In the genomic region with DNA sequence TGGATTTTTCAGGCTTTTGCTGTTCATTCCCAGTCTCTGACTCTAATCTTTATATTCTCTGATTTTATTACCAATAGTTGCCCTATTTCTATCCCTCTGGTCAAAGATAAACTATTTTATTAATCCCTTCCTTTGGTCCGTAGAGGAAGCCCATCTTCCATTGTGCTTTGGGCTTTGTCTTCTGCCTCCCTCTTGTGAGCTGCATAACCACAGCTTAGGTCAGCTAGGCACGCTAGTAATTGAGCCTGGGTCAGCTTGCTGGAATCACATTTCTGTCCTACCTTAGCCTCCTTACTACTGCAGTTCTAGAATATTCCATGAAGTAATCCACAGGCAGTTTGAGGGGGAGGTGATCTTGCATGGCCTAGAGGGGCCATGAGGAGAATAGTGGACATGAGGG, we compare ENCODE assay signal across 18 cellular contexts. TPM values are rescaled to one million over a fixed set of nuclear protein-coding genes. Genes with fewer than 3 reads are reported as not detected.
DNase-seq lines count a peak whose midpoint lies in the region; ATAC-seq, FAIRE-seq and TF ChIP-seq lines count a peak whose summit lies in the region.
"Had no signal": no experiment of that assay in that cellular context is flagged by ENCODE, and none has a peak within 500 bp of the region (broad histone marks: within the 10 kb centered on the region; RNA-seq: fewer than 3 reads in every experiment).

No MANE protein-coding gene starts in this region.

- H2AFZ ChIP-seq in IMR-90 (replicated peaks; ENCODE audit: low read length, poor library complexity), result no peak overlapping the region
- H2AFZ ChIP-seq in hepatocyte, result no peak overlapping the region
- no peak overlapping the region for H2AFZ ChIP-seq in parathyroid adenoma

- TF ChIP-seq EP300 in A549 (IDR thresholded peaks at IDR 0.05), result no peak

- H3K56ac ChIP-seq in IMR-90 (ENCODE audit: extremely low read depth, insufficient read depth, low read length), result no peak overlapping the region

- H3K4me2 ChIP-seq in A549, result no peak overlapping the region
- H3K4me2 ChIP-seq in IMR-90 (ENCODE audit: low read depth, low read length), result no peak overlapping the region
- no peak overlapping the region for H3K4me2 ChIP-seq in hepatocyte
- no peak overlapping the region for H3K4me2 ChIP-seq in parathyroid adenoma (ENCODE audit: low read length)

- H3K27ac ChIP-seq in A549 (peak overlapping the region; percentile 32 to 33; a peak in 1 of 6 replicates), IMR-90 (ENCODE audit: insufficient read depth, low read length) (no peak overlapping the region), hepatocyte (peak overlapping the region; percentile 10), parathyroid adenoma (peak overlapping the region; percentile 82)
- H3K27ac ChIP-seq: HL-60 had no signal

- no peak overlapping the region for H4K8ac ChIP-seq in IMR-90 (ENCODE audit: low read depth in 2 of 2, low read length in 2 of 2)

- H3K14ac ChIP-seq in IMR-90 (replicated peaks; ENCODE audit: low read depth, low read length), result no peak overlapping the region

- H3K79me2 ChIP-seq in hepatocyte (no peaks in the 10 kb centered on the region), parathyroid adenoma (no peaks in the 10 kb centered on the region)

- FAIRE-seq in A549 (lab: Jason Lieb, UNC), result no peak
- FAIRE-seq: GM12878, GM18507 had no signal

- peak overlapping the region; percentile 49; the same call in 1 of the 2 replicates for H3K4ac ChIP-seq in IMR-90 (ENCODE audit: low read depth, low read length)

- POLR2A ChIA-PET in A549 (lab: Yijun Ruan, JAX) (no interaction called here), IMR-90 (lab: Charles Lee; ENCODE audit: unreplicated experiment) (no interaction called here)

- H3K36me3 ChIP-seq in IMR-90 (ENCODE audit: control insufficient read depth, insufficient read depth, low read length), result no peaks in the 10 kb centered on the region; the same call in 1 of the 2 replicates
- no peaks in the 10 kb centered on the region for H3K36me3 ChIP-seq in hepatocyte (replicated peaks; ENCODE audit: insufficient read depth, low read depth)
- H3K36me3 ChIP-seq in parathyroid adenoma (ENCODE audit: control insufficient read depth, insufficient read depth, low read length), result no peaks in the 10 kb centered on the region

- H3K23ac ChIP-seq in IMR-90 (ENCODE audit: low read depth, low read length), result no peak overlapping the region

- H3K18ac ChIP-seq in IMR-90 (ENCODE audit: low read depth, low read length), result no peak overlapping the region

- no peak for TF ChIP-seq CTCF in A549 (IDR thresholded peaks at IDR 0.05)
- TF ChIP-seq CTCF in IMR-90 (conservative IDR thresholded peaks at IDR 0.05; ENCODE audit: low read depth, low read length), result no peak
- TF ChIP-seq CTCF in hepatocyte (IDR thresholded peaks at IDR 0.05; ENCODE audit: poor library complexity), result no peak
- no peak for TF ChIP-seq CTCF in parathyroid adenoma (IDR thresholded peaks at IDR 0.05)

- H3K27me3 ChIP-seq in IMR-90 (ENCODE audit: control insufficient read depth, insufficient read depth, low read length) (no peaks in the 10 kb centered on the region), hepatocyte (no peaks in the 10 kb centered on the region), parathyroid adenoma (ENCODE audit: control insufficient read depth, insufficient read depth, low read length) (no peaks in the 10 kb centered on the region)

- no peak overlapping the region for H4K5ac ChIP-seq in IMR-90 (ENCODE audit: low read depth, low read length)

- ATAC-seq in A549, result no peak
- no peak for ATAC-seq in IMR-90 (ENCODE audit: low read depth)
- ATAC-seq in HG03135 (IDR thresholded peaks at IDR 0.05; ENCODE audit: unreplicated experiment), result no peak
- ATAC-seq: GM12878 had no signal

- DNase-seq in A549 (ENCODE audit: low read depth in 1 of 2, low spot score in 1 of 2) (no peak), IMR-90 (no peak), hepatocyte (ENCODE audit: low spot score) (no peak), epidermal melanocyte (ENCODE audit: insufficient read length, low spot score) (no peak)
- no peak for DNase-seq in activated naive CD4-positive, alpha-beta T cell (lab: John Stamatoyannopoulos, UW)
- DNase-seq: 8988T; ACHN; C1 segment of cervical spinal cord; CD4-positive, alpha-beta T cell; DMS79; GOT3; KG1 had no signal

- dilution Hi-C loops in IMR-90 (cut with HindIII; ENCODE audit: low sequenced_read_pairs, unreplicated experiment), result no loop called here

- H4K91ac ChIP-seq in IMR-90 (ENCODE audit: insufficient read depth, low read depth, low read length), result no peak overlapping the region

- in situ Hi-C loops in IMR-90 (cut with MboI; ENCODE audit: low sequenced_read_pairs), result loop anchor here (10.0 to 25.0 kb wide), 3 partner anchors 139 to 1077 kb away; a partner anchor contains a TSS

- intact Hi-C loops in IMR-90 (cut with micrococcal nuclease), result no loop called here

- H3K9me3 ChIP-seq in A549 (no peaks in the 10 kb centered on the region), IMR-90 (ENCODE audit: control insufficient read depth, insufficient read depth, low read length) (no peaks in the 10 kb centered on the region), hepatocyte (ENCODE audit: low read depth) (no peaks in the 10 kb centered on the region), parathyroid adenoma (ENCODE audit: control insufficient read depth, low read length) (no peaks in the 10 kb centered on the region)
- H3K9me3 ChIP-seq: HAP-1 had no signal

- H3K9me1 ChIP-seq in IMR-90 (ENCODE audit: insufficient read depth, low read length), result 0 out of 2 replicates have a peak, but pooled peaks cover 3% of the 10 kb centered on the region

- H2BK20ac ChIP-seq in IMR-90 (ENCODE audit: low read depth, low read length), result no peak overlapping the region

- TF ChIP-seq RAD21 in A549 (conservative IDR thresholded peaks at IDR 0.05 in 1 of 2, IDR thresholded peaks at IDR 0.05 in 1 of 2), result no peak
- no peak for TF ChIP-seq RAD21 in IMR-90 (IDR thresholded peaks at IDR 0.05; ENCODE audit: low read length)

- H2BK5ac ChIP-seq in IMR-90 (ENCODE audit: low read depth, low read length, poor library complexity, severe bottlenecking), result no peak overlapping the region

- no peak overlapping the region for H2BK15ac ChIP-seq in IMR-90 (ENCODE audit: low read depth, low read length)

- H3K4me1 ChIP-seq in A549, result peaks cover 52% of the 10 kb centered on the region
- H3K4me1 ChIP-seq in IMR-90 (ENCODE audit: control insufficient read depth, insufficient read depth, low read length), result peaks cover 4% of the 10 kb centered on the region; the same call in 1 of the 2 replicates
- peaks cover 10% of the 10 kb centered on the region for H3K4me1 ChIP-seq in hepatocyte (ENCODE audit: insufficient read depth)
- H3K4me1 ChIP-seq in parathyroid adenoma, result peaks cover 26% of the 10 kb centered on the region
- H3K4me1 ChIP-seq: HAP-1 had no signal

- BruUV-seq in IMR-90 (replicated peaks; lab: Mats Ljungman, UMichigan), result no TSS peak

- H3K4me3 ChIP-seq in A549, result no peak overlapping the region
- no peak overlapping the region for H3K4me3 ChIP-seq in IMR-90 (ENCODE audit: insufficient read depth, low read depth, low read length)
- no peak overlapping the region for H3K4me3 ChIP-seq in hepatocyte
- H3K4me3 ChIP-seq in parathyroid adenoma (ENCODE audit: low read depth, low read length), result no peak overlapping the region
- H3K4me3 ChIP-seq: GM12878, HAP-1 had no signal

- H3K79me1 ChIP-seq in IMR-90 (ENCODE audit: low read depth in 1 of 2, low read length in 2 of 2), result 0 out of 4 replicates have a peak, but pooled peaks cover 0 to 3% of the 10 kb centered on the region in 2 experiments

- H4K20me1 ChIP-seq in IMR-90 (ENCODE audit: insufficient read depth, low read length) (no peaks in the 10 kb centered on the region), hepatocyte (ENCODE audit: insufficient read depth, poor library complexity, severe bottlenecking) (no peaks in the 10 kb centered on the region)

- no peak overlapping the region for H2AK5ac ChIP-seq in IMR-90 (ENCODE audit: low read depth, low read length)

- no peak overlapping the region for H2BK120ac ChIP-seq in IMR-90 (ENCODE audit: low read depth, low read length)

- CTCF ChIA-PET in A549 (lab: Yijun Ruan, JAX), result interaction anchor here (0.6 to 1.2 kb wide), 3 partner anchors 9 to 1085 kb away, joined by 3 read pairs; no protein-coding TSS in a partner anchor
- CTCF ChIA-PET in IMR-90 (lab: Yijun Ruan, JAX), result no interaction called here

- H2AK9ac ChIP-seq in IMR-90 (replicated peaks; ENCODE audit: low read depth, low read length, poor library complexity), result no peak overlapping the region

- no peak for TF ChIP-seq POLR2A in A549 (IDR thresholded peaks at IDR 0.05; ENCODE audit: low read length)
- no peak for TF ChIP-seq POLR2A in IMR-90 (IDR thresholded peaks at IDR 0.05; ENCODE audit: low read depth, low read length)

- 94% methylated on average over 2 of the region's 2 CpGs for WGBS in A549 (ENCODE audit: missing lambda C conversion rate)
- no CpG with 5 or more reads among the region's 2 CpGs for WGBS in IMR-90 (ENCODE audit: extremely low coverage in 2 of 2, insufficient read length in 1 of 2), 2 experiments
- WGBS in hepatocyte (ENCODE audit: low lambda C conversion rate, missing lambda C conversion rate), result 98% methylated on average over 2 of the region's 2 CpGs

- H3K9me2 ChIP-seq in hepatocyte (replicated peaks; ENCODE audit: insufficient read depth), result no peaks in the 10 kb centered on the region

- H3K9ac ChIP-seq in IMR-90 (ENCODE audit: low read depth, low read length), result no peak overlapping the region
- no peak overlapping the region for H3K9ac ChIP-seq in parathyroid adenoma

TF ChIP-seq in A549, 52 proteins besides CTCF, POLR2A, EP300 and RAD21 (continues in another document):
- TF ChIP-seq EHF (CRISPR knock-in tag; IDR thresholded peaks at IDR 0.05) (no peak), PHF8 (IDR thresholded peaks at IDR 0.05; ENCODE audit: borderline replicate concordance, low read depth) (no peak), MAZ (IDR thresholded peaks at IDR 0.05; ENCODE audit: borderline replicate concordance, low read depth, low read length) (no peak), HEYL (CRISPR knock-in tag; IDR thresholded peaks at IDR 0.05) (no peak)

TF ChIP-seq in IMR-90, 13 proteins besides CTCF, POLR2A, EP300 and RAD21 (continues in another document):
- no peak for TF ChIP-seq MAFK (IDR thresholded peaks at IDR 0.05; ENCODE audit: low read depth, low read length)

RNA-seq across cellular contexts. Expression of a gene that starts 49.4 kb away (rescaled TPM):
- polyA plus RNA-seq in A549 (2011; rRNA removed) (33.2 and 44.1 TPM in 2 replicates), A549 (2017; fragmentation: RNase III; extraction: RNeasy Plus Mini Kit Qiagen cat#74134 plus additional on column Dnase treatment) (16.1 to 17.4 TPM (median 16.2 TPM) in 3 replicates), IMR-90 (2012; rRNA removed) (10.9 and 14.3 TPM in 2 replicates), hepatocyte (14.8 and 18.6 TPM in 2 replicates)
- 9.6 and 10.9 TPM in 2 replicates for polyA plus RNA-seq in A549 (2012; cell fraction: cytosol; rRNA removed)
- polyA plus RNA-seq in A549 (2012; cell fraction: nucleus; rRNA removed), result 6.9 and 11.0 TPM in 2 replicates
- polyA minus RNA-seq in A549 (2011; rRNA and poly(A)+ RNA removed), result 16.6 and 20.7 TPM in 2 replicates
- total RNA-seq in IMR-90 (2012; rRNA removed) (19.0 and 29.7 TPM in 2 replicates), hepatocyte (20.7 and 27.6 TPM in 2 replicates)
- polyA plus RNA-seq in IMR-90 (2012; cell fraction: cytosol; rRNA removed), result 2.1 and 3.4 TPM in 2 replicates
- polyA plus RNA-seq in IMR-90 (2012; cell fraction: nucleus; rRNA removed; ENCODE audit: low replicate concordance), result 3.1 and 42.8 TPM in 2 replicates
